21 cellular contexts compared by ENCODE assay signal in the genomic region with DNA sequence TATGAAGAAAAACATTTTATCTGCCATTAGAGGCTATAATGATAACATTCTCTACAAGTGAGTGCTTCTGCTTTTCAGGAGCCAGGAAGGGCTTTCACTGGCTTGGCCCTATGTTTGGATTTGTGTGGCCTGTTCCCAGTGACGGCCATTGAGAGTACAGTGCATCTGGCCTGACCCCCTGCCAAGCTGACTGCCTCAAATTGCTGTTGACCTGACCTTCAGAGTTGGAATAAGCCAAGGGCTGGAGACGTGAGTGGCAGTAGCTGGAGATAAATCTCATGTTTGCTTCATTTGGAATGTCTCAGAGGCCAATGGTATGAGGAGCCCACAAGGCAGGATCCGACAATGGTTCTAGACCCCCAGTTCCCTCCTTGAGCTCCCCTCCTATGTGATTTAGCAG. TPM values are rescaled to one million over a fixed set of nuclear protein-coding genes. Genes with fewer than 3 reads are reported as not detected.
DNase-seq lines count a peak whose midpoint lies in the region; ATAC-seq, FAIRE-seq and TF ChIP-seq lines count a peak whose summit lies in the region.
"Had no signal": no experiment of that assay in that cellular context is flagged by ENCODE, and none has a peak within 500 bp of the region (broad histone marks: within the 10 kb centered on the region; RNA-seq: fewer than 3 reads in every experiment).

No MANE protein-coding gene starts in this region.

- TF ChIP-seq CTCF in heart right ventricle (IDR thresholded peaks at IDR 0.05) (no peak), left ventricle myocardium inferior (IDR thresholded peaks at IDR 0.05; ENCODE audit: borderline replicate concordance) (no peak), bronchial epithelial cell (IDR thresholded peaks at IDR 0.05; ENCODE audit: insufficient read depth, low read length, severe bottlenecking) (no peak)
- no peak for TF ChIP-seq CTCF in CD4-positive, alpha-beta T cell (IDR thresholded peaks at IDR 0.05)

- H3K27ac ChIP-seq in heart right ventricle = no peak overlapping the region
- H3K27ac ChIP-seq in left ventricle myocardium inferior (replicated peaks) = no peak overlapping the region
- no peak overlapping the region for H3K27ac ChIP-seq in CD4-positive, alpha-beta T cell (ENCODE audit: low read depth, low read length)
- H3K27ac ChIP-seq: A549 had no signal

- no peaks in the 10 kb centered on the region for H3K27me3 ChIP-seq in heart right ventricle
- no peaks in the 10 kb centered on the region for H3K27me3 ChIP-seq in left ventricle myocardium inferior (ENCODE audit: low read depth)
- H3K27me3 ChIP-seq in bronchial epithelial cell (ENCODE audit: control insufficient read depth, insufficient read depth, low read length) = no peaks in the 10 kb centered on the region
- no peaks in the 10 kb centered on the region for H3K27me3 ChIP-seq in CD4-positive, alpha-beta T cell (ENCODE audit: control insufficient read depth, insufficient read depth, low read length)

- H3K9me3 Mint-ChIP-seq in CD4-positive, alpha-beta T cell = no peaks in the 10 kb centered on the region
- H3K9me3 Mint-ChIP-seq: CD8-positive, alpha-beta T cell; HFFc6 had no signal

- FAIRE-seq in bronchial epithelial cell (lab: Jason Lieb, UNC) = peak; percentile 18
- FAIRE-seq: A549, G401.6, GM12892, H54 had no signal

- no peaks in the 10 kb centered on the region for H3K9me3 ChIP-seq in heart right ventricle
- no peaks in the 10 kb centered on the region for H3K9me3 ChIP-seq in left ventricle myocardium inferior (replicated peaks)
- H3K9me3 ChIP-seq in CD4-positive, alpha-beta T cell (ENCODE audit: control insufficient read depth, low read length) = no peaks in the 10 kb centered on the region
- H3K9me3 ChIP-seq: A549, Caco-2, HAP-1 had no signal

- H3K27ac Mint-ChIP-seq in CD4-positive, alpha-beta T cell = no peak overlapping the region
- H3K27ac Mint-ChIP-seq: CD8-positive, alpha-beta T cell; HFFc6 had no signal

- 35 to 45% methylated on average over 3 of the region's 3 CpGs for WGBS in heart right ventricle, 2 donors

- H3K36me3 ChIP-seq in heart right ventricle (no peaks in the 10 kb centered on the region), left ventricle myocardium inferior (no peaks in the 10 kb centered on the region), bronchial epithelial cell (ENCODE audit: control insufficient read depth, insufficient read depth, low read length) (no peaks in the 10 kb centered on the region)
- H3K36me3 ChIP-seq: HAP-1 had no signal

- intact Hi-C loops in Right ventricle myocardium inferior (cut with DNase I) = no loop called here
- intact Hi-C loops in left cardiac atrium (cut with DNase I) = no loop called here
- intact Hi-C loops in heart right ventricle (cut with DNase I) = no loop called here
- intact Hi-C loops in left ventricle myocardium inferior (cut with micrococcal nuclease) = no loop called here
- intact Hi-C loops in CD4-positive, alpha-beta T cell (cut with DNase I, micrococcal nuclease) = no loop called here

- no peaks in the 10 kb centered on the region for H3K4me1 Mint-ChIP-seq in CD4-positive, alpha-beta T cell (ENCODE audit: low read depth)

- DNase-seq in Right ventricle myocardium inferior (ENCODE audit: missing footprints) (no peak), left cardiac atrium (no peak), heart right ventricle (peak; percentile 12 to 20), left ventricle myocardium inferior (no peak), bronchial epithelial cell (ENCODE audit: low read depth) (no peak), T-helper 2 cell (no peak)
- no peak for DNase-seq in CD4-positive, alpha-beta T cell
- DNase-seq: 8988T; C1 segment of cervical spinal cord; Caco-2; CD8-positive, alpha-beta T cell; DMS153; DND-41; GOT3; HFFc6 had no signal

- no peaks in the 10 kb centered on the region for H3K27me3 Mint-ChIP-seq in CD4-positive, alpha-beta T cell

- peak; percentile 42 for ATAC-seq in Right ventricle myocardium inferior
- no peak for ATAC-seq in left cardiac atrium
- peak in 4 of 8 donors; percentile 19 to 78 (median 51) for ATAC-seq in heart right ventricle
- ATAC-seq in CD4-positive, alpha-beta T cell (ENCODE audit: poor library complexity) = no peak
- ATAC-seq: CD8-positive, alpha-beta T cell had no signal

- no peak overlapping the region for H3K4me3 Mint-ChIP-seq in CD4-positive, alpha-beta T cell
- H3K4me3 Mint-ChIP-seq: CD8-positive, alpha-beta T cell; HFFc6 had no signal

- POLR2A ChIA-PET in CD4-positive, alpha-beta T cell (lab: Charles Lee) = no interaction called here

- H3K36me3 Mint-ChIP-seq in CD4-positive, alpha-beta T cell (ENCODE audit: low read depth) = no peaks in the 10 kb centered on the region
- H3K36me3 Mint-ChIP-seq: CD8-positive, alpha-beta T cell had no signal

- no peak overlapping the region for H3K4me3 ChIP-seq in heart right ventricle
- H3K4me3 ChIP-seq in left ventricle myocardium inferior = no peak overlapping the region
- no peak overlapping the region for H3K4me3 ChIP-seq in bronchial epithelial cell (ENCODE audit: low read depth, low read length)
- H3K4me3 ChIP-seq: A549, HAP-1 had no signal

- H3K4me1 ChIP-seq in heart right ventricle (peaks cover 0 to 7% (median 0%) of the 10 kb centered on the region in 9 donors), left ventricle myocardium inferior (no peaks in the 10 kb centered on the region)
- H3K4me1 ChIP-seq: A549, Caco-2, HAP-1 had no signal

- CTCF ChIA-PET in CD4-positive, alpha-beta T cell (lab: Charles Lee) = no interaction called here

RNA-seq across cellular contexts. Expression of gene PLEKHG7, which starts 28.3 kb away (rescaled TPM):
- total RNA-seq in Right ventricle myocardium inferior (not detected), left cardiac atrium (not detected), heart right ventricle (not detected), left ventricle myocardium inferior (not detected), bronchial epithelial cell (under 0.01 TPM in 1 of 2 replicates, not detected in the other)
- polyA plus RNA-seq in heart right ventricle = under 1 TPM in 1 of 2 donors, not detected in 1; 0.04 TPM
- not detected for total RNA-seq in CD4-positive, alpha-beta T cell
- total RNA-seq: CD8-positive, alpha-beta T cell had no signal
- polyA plus RNA-seq: BJ had no signal

Comparison
In these comparisons a context has a peak if more than half of its experiments do, and no peak if none do; other contexts are left out.
1. DNase-seq: peak in heart right ventricle (2 of 2); none in Right ventricle myocardium inferior (single experiment), left cardiac atrium (single experiment), left ventricle myocardium inferior (single experiment), bronchial epithelial cell (single experiment), CD4-positive, alpha-beta T cell (0 of 10) and T-helper 2 cell (0 of 5).